ENCODE assay signal across 8 cellular contexts in the genomic region with DNA sequence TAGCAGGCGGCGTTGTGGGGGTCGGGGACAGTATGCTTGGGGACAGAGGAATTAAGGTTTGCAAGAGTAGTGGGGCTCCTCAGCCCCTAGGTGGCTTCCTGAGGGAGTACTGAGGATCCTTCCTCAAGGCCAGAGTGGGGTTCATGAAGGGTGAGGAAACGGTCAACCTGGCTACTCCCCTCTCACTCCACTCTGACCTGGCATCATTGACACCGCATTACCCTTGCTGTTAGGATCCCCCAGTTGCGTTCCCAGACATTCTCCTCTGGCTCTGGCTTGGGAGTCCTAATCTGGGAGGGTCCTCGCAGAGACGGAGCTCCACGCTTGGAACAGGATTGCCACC. TPM values are rescaled to one million over a fixed set of nuclear protein-coding genes. Genes with fewer than 3 reads are reported as not detected.
DNase-seq lines count a peak whose midpoint lies in the region; ATAC-seq and TF ChIP-seq lines count a peak whose summit lies in the region.

No MANE protein-coding gene starts in this region.

- H3K27ac Mint-ChIP-seq in naive thymus-derived CD8-positive, alpha-beta T cell = peak overlapping the region in 6 of 10 donors; percentile 9 to 84 (median 68)

- H3K4me1 ChIP-seq in HUES6 (ENCODE audit: control insufficient read depth, insufficient read depth, low read length) = peaks cover 8% of the 10 kb centered on the region; the same call in 1 of the 2 replicates

- no peaks in the 10 kb centered on the region for H3K36me3 Mint-ChIP-seq in naive thymus-derived CD8-positive, alpha-beta T cell

- peaks cover 14 to 25% (median 23%) of the 10 kb centered on the region in 4 donors for H3K4me1 Mint-ChIP-seq in naive thymus-derived CD8-positive, alpha-beta T cell

- peak overlapping the region; percentile 69 to 99 (median 82) for H3K4me3 Mint-ChIP-seq in naive thymus-derived CD8-positive, alpha-beta T cell

- no peak for DNase-seq in GM06990 (ENCODE audit: extremely low read depth, insufficient read length)
- no peak for DNase-seq in choroid plexus epithelial cell (ENCODE audit: low read depth)
- no peak for DNase-seq in naive thymus-derived CD8-positive, alpha-beta T cell
- no peak for DNase-seq in AG08395 (ENCODE audit: low spot score)
- no peak for DNase-seq in nucleus accumbens (lab: John Stamatoyannopoulos, UW)
- DNase-seq in occipital lobe (lab: John Stamatoyannopoulos, UW) = no peak

- no peak for ATAC-seq in naive thymus-derived CD8-positive, alpha-beta T cell
- no peak for ATAC-seq in GM21390 (IDR thresholded peaks at IDR 0.05; ENCODE audit: unreplicated experiment)

- H3K9me3 ChIP-seq in HUES6 (ENCODE audit: control insufficient read depth, insufficient read depth, low read depth, low read length) = no peaks in the 10 kb centered on the region

- H3K27me3 ChIP-seq in GM06990 (replicated peaks; ENCODE audit: control insufficient read depth, insufficient read depth, low read length) = peaks cover 3% of the 10 kb centered on the region
- H3K27me3 ChIP-seq in HUES6 (ENCODE audit: control insufficient read depth, insufficient read depth, low read length) = peaks cover 46% of the 10 kb centered on the region

- peaks cover 0 to 3% (median 0%) of the 10 kb centered on the region in 5 donors for H3K27me3 Mint-ChIP-seq in naive thymus-derived CD8-positive, alpha-beta T cell

- H3K4me3 ChIP-seq in GM06990 (replicated peaks; ENCODE audit: low read depth, low read length) = peak overlapping the region; percentile 72
- peak overlapping the region; percentile 98 for H3K4me3 ChIP-seq in HUES6 (ENCODE audit: low read depth, low read length)
- H3K4me3 ChIP-seq in choroid plexus epithelial cell (ENCODE audit: low read depth, low read length) = peak overlapping the region; percentile 72

- no peaks in the 10 kb centered on the region for H3K9me3 Mint-ChIP-seq in naive thymus-derived CD8-positive, alpha-beta T cell

- no peak overlapping the region for H3K9ac ChIP-seq in HUES6 (ENCODE audit: low read length)

- H3K27ac ChIP-seq in HUES6 (ENCODE audit: low read depth, low read length) = no peak overlapping the region

- H3K36me3 ChIP-seq in GM06990 (ENCODE audit: control insufficient read depth, insufficient read depth, low read length) = no peaks in the 10 kb centered on the region
- H3K36me3 ChIP-seq in HUES6 (ENCODE audit: control insufficient read depth, insufficient read depth, low read length) = no peaks in the 10 kb centered on the region

- POLR2A ChIA-PET in naive thymus-derived CD8-positive, alpha-beta T cell (lab: Charles Lee) = interaction anchor here (0.7 to 3.6 kb wide), 9 partner anchors 10 to 366 kb away, joined by 4 to 25 read pairs (median 6); partner anchors contain the start of gene TAS2R40

- TF ChIP-seq CTCF in GM06990 (IDR thresholded peaks at IDR 0.05; ENCODE audit: insufficient read depth, low read length, poor library complexity, severe bottlenecking) (peak; percentile 15), choroid plexus epithelial cell (conservative IDR thresholded peaks at IDR 0.05; ENCODE audit: low read depth, low read length) (peak; percentile 5)

RNA-seq across cellular contexts. Expression of gene EPHB6, which starts 0.5 kb away (rescaled TPM):
- 10 to 100 TPM; 48.6 to 57.4 TPM for total RNA-seq in naive thymus-derived CD8-positive, alpha-beta T cell
- polyA plus RNA-seq in naive thymus-derived CD8-positive, alpha-beta T cell = 10 to 100 TPM; 10.2 to 23.3 (median 10.2) TPM
- 55.8 TPM for total RNA-seq in occipital lobe

RNA-seq across cellular contexts. Expression of gene TRPV6, which starts 30.2 kb away (rescaled TPM):
- not detected for total RNA-seq in naive thymus-derived CD8-positive, alpha-beta T cell
- under 1 TPM in 1 of 3 donors, not detected in 2; 0.08 TPM for polyA plus RNA-seq in naive thymus-derived CD8-positive, alpha-beta T cell
- under 0.01 TPM for total RNA-seq in occipital lobe
